In the genomic region with DNA sequence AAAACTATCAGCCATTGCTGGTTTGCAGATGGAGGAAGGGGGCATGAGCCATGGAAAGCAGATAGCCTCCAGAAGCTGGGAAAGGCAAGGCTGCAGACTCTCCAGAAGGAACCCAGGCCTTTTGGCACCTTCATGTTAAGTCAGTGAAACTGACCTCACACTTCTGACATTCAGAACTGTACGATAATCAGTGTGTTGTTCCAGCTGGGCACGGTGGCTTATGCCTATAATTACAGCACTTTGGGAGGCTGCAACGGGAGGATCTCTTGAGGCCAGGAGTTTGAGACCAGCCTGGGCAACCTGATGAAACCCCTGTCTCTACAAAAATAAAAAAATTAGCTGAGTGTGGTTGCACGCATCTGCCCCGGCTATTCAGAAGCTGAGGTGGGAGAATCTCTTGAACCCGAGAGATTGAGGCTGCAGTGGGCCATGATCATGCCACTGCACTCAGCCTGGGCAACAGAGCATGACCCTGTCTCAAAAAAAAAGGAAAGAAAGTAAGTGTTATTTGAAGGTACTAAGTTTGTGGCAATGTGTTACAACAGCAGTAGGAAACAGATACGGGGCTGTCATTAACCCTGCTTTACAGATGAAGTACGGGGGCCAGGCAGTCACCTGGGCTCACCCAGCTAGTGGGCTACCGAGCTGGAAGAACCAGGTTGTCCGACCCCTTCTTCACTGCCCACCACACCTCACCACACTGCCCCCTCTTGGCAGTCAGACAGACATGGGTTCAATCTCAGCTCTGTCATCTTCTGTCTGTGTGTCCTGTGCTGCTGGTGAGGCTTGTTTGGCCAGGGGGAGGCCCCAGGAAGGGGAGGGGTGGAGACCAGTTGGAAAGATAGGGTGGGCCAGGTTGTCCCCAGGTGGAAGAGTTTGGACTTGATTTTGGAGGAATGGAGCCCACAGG, we compare ENCODE assay signal across 14 cellular contexts. TPM values are rescaled to one million over a fixed set of nuclear protein-coding genes. Genes with fewer than 3 reads are reported as not detected.
DNase-seq lines count a peak whose midpoint lies in the region; ATAC-seq and TF ChIP-seq lines count a peak whose summit lies in the region.
"Had no signal": no experiment of that assay in that cellular context is flagged by ENCODE, and none has a peak within 500 bp of the region (broad histone marks: within the 10 kb centered on the region; RNA-seq: fewer than 3 reads in every experiment).

No MANE protein-coding gene starts in this region.

- H3K36me3 Mint-ChIP-seq in activated T-helper 1 cell treated with anti-CD3 and anti-CD28 coated beads, Interleukin-12 subunit alpha, Interleukin-12 subunit beta, Interleukin-2, Interleukin-4 antibody, amounts not matched to agents 30 ng/mL and 10 ng/mL and 1 ng/mL, durations not matched to agents 14 hours and 24 hours and 36 hours (ENCODE audit: low read depth), result no peaks in the 10 kb centered on the region

- H4K12ac ChIP-seq in trophoblast cell (ENCODE audit: low read depth, low read length), result no peak overlapping the region

- no peak overlapping the region for H2AFZ ChIP-seq in trophoblast cell (ENCODE audit: insufficient read depth, low read length, poor library complexity)

- H3K4me1 ChIP-seq in foreskin keratinocyte, result peaks cover 6% of the 10 kb centered on the region
- peaks cover 82 to 88% (median 86%) of the 10 kb centered on the region in 3 donors for H3K4me1 ChIP-seq in skeletal muscle tissue (ENCODE audit: control insufficient read depth in 3 of 3, insufficient read depth in 3 of 3, low read length in 3 of 3)
- peaks cover 88 to 100% of the 10 kb centered on the region in 2 donors for H3K4me1 ChIP-seq in gastrocnemius medialis
- H3K4me1 ChIP-seq in trophoblast cell (ENCODE audit: control insufficient read depth in 1 of 2, insufficient read depth in 2 of 2, low read length in 2 of 2), result peaks cover 30 to 31% of the 10 kb centered on the region in 2 experiments

- H3K9me3 Mint-ChIP-seq in activated T-helper 1 cell treated with anti-CD3 and anti-CD28 coated beads, Interleukin-12 subunit alpha, Interleukin-12 subunit beta, Interleukin-2, Interleukin-4 antibody, amounts not matched to agents 30 ng/mL and 10 ng/mL and 1 ng/mL, durations not matched to agents 14 hours and 24 hours and 36 hours, result no peaks in the 10 kb centered on the region
- H3K9me3 Mint-ChIP-seq: dendritic cell treated with granulocyte-macrophage colony-stimulating factor and Interleukin-4, amounts not matched to agents 40 ng/mL and 50 ng/mL, for 4 days had no signal

- H3K27ac Mint-ChIP-seq in activated T-helper 1 cell treated with anti-CD3 and anti-CD28 coated beads, Interleukin-12 subunit alpha, Interleukin-12 subunit beta, Interleukin-2, Interleukin-4 antibody, amounts not matched to agents 30 ng/mL and 10 ng/mL and 1 ng/mL, durations not matched to agents 14 hours and 24 hours and 36 hours, result peak overlapping the region; percentile 27
- H3K27ac Mint-ChIP-seq: dendritic cell treated with granulocyte-macrophage colony-stimulating factor and Interleukin-4, amounts not matched to agents 40 ng/mL and 50 ng/mL, for 4 days had no signal

- H3K4me3 Mint-ChIP-seq in activated T-helper 1 cell treated with anti-CD3 and anti-CD28 coated beads, Interleukin-12 subunit alpha, Interleukin-12 subunit beta, Interleukin-2, Interleukin-4 antibody, amounts not matched to agents 30 ng/mL and 10 ng/mL and 1 ng/mL, durations not matched to agents 14 hours and 24 hours and 36 hours, result no peak overlapping the region
- H3K4me3 Mint-ChIP-seq: dendritic cell treated with granulocyte-macrophage colony-stimulating factor and Interleukin-4, amounts not matched to agents 40 ng/mL and 50 ng/mL, for 4 days had no signal

- ATAC-seq in foreskin keratinocyte, result no peak
- ATAC-seq in gastrocnemius medialis, result no peak
- no peak for ATAC-seq in HG02642 (IDR thresholded peaks at IDR 0.05; ENCODE audit: poor library complexity, unreplicated experiment)

- H2BK120ac ChIP-seq in trophoblast cell (ENCODE audit: insufficient read depth, low read length, poor library complexity), result no peak overlapping the region

- H3K79me1 ChIP-seq in trophoblast cell (ENCODE audit: low read length), result peaks cover 18% of the 10 kb centered on the region

- no peaks in the 10 kb centered on the region for H3K27me3 Mint-ChIP-seq in activated T-helper 1 cell treated with anti-CD3 and anti-CD28 coated beads, Interleukin-12 subunit alpha, Interleukin-12 subunit beta, Interleukin-2, Interleukin-4 antibody, amounts not matched to agents 30 ng/mL and 10 ng/mL and 1 ng/mL, durations not matched to agents 14 hours and 24 hours and 36 hours (ENCODE audit: insufficient read depth)

- no peak overlapping the region for H4K8ac ChIP-seq in trophoblast cell (ENCODE audit: low read depth, low read length)

- H3K4ac ChIP-seq in trophoblast cell (ENCODE audit: low read depth, low read length), result no peak overlapping the region

- H2BK5ac ChIP-seq in trophoblast cell (ENCODE audit: low read depth, low read length, poor library complexity), result no peak overlapping the region

- no peak overlapping the region for H3K14ac ChIP-seq in trophoblast cell (ENCODE audit: low read length)

- TF ChIP-seq CTCF in GM12874 (IDR thresholded peaks at IDR 0.05; ENCODE audit: insufficient read depth, low read depth, low read length) (0 out of 2 replicates have a peak, but pooled peaks have one; percentile 18), foreskin keratinocyte (conservative IDR thresholded peaks at IDR 0.05) (peak; percentile 13), gastrocnemius medialis (IDR thresholded peaks at IDR 0.05 in 4 of 5, conservative IDR thresholded peaks at IDR 0.05 in 1 of 5) (no peak)

- no peak overlapping the region for H3K23ac ChIP-seq in trophoblast cell (ENCODE audit: low read length)

- H3K27me3 ChIP-seq in foreskin keratinocyte (no peaks in the 10 kb centered on the region), skeletal muscle tissue (ENCODE audit: control insufficient read depth in 3 of 3, insufficient read depth in 3 of 3, low read length in 3 of 3) (no peaks in the 10 kb centered on the region), gastrocnemius medialis (no peaks in the 10 kb centered on the region), trophoblast cell (ENCODE audit: insufficient read depth, low read length) (no peaks in the 10 kb centered on the region)

- in situ Hi-C loops in gastrocnemius medialis (cut with MboI; ENCODE audit: low sequenced_read_pairs in 4 of 4), result no loop called here

- H3K27ac ChIP-seq in foreskin keratinocyte, result no peak overlapping the region
- no peak overlapping the region for H3K27ac ChIP-seq in skeletal muscle tissue (ENCODE audit: low read depth, low read length)
- no peak overlapping the region for H3K27ac ChIP-seq in gastrocnemius medialis
- H3K27ac ChIP-seq in trophoblast cell (ENCODE audit: low read depth, low read length), result no peak overlapping the region
- H3K27ac ChIP-seq: C4-2B had no signal

- H3K79me2 ChIP-seq in trophoblast cell (ENCODE audit: control insufficient read depth, insufficient read depth, low read length, poor library complexity), result peaks cover 4% of the 10 kb centered on the region

- no peak for DNase-seq in activated T-helper 1 cell treated with anti-CD3 and anti-CD28 coated beads, Interleukin-12 subunit alpha, Interleukin-12 subunit beta, Interleukin-2, Interleukin-4 antibody, amounts not matched to agents 30 ng/mL and 10 ng/mL and 1 ng/mL, durations not matched to agents 14 hours and 24 hours and 36 hours (ENCODE audit: low spot score)
- no peak for DNase-seq in foreskin keratinocyte
- no peak for DNase-seq in gastrocnemius medialis
- no peak for DNase-seq in T-helper 1 cell
- no peak for DNase-seq in trophoblast cell
- DNase-seq: activated CD4-positive, alpha-beta T cell treated with anti-CD3 and anti-CD28 coated beads, Interleukin-2, amount 50 U/mL, for 4 hours; EL; NCI-H2081 treated with DMSO at 0.1 percent for 48 hours; stimulated activated CD4-positive, alpha-beta T cell treated with anti-CD3 and anti-CD28 coated beads, Interleukin-2, amount 100 ng/mL, for 24 hours had no signal

- H2BK12ac ChIP-seq in trophoblast cell (ENCODE audit: low read length), result no peak overlapping the region

- H3K36me3 ChIP-seq in skeletal muscle tissue (ENCODE audit: control insufficient read depth in 3 of 3, insufficient read depth in 3 of 3, low read length in 3 of 3) (no peaks in the 10 kb centered on the region), gastrocnemius medialis (no peaks in the 10 kb centered on the region), trophoblast cell (ENCODE audit: control insufficient read depth in 1 of 2, insufficient read depth in 2 of 2, low read length in 2 of 2) (peaks cover 0 to 2% of the 10 kb centered on the region in 2 experiments)

- intact Hi-C loops in activated T-helper 1 cell treated with anti-CD3 and anti-CD28 coated beads, Interleukin-12 subunit alpha, Interleukin-12 subunit beta, Interleukin-2, Interleukin-4 antibody, amounts not matched to agents 30 ng/mL and 10 ng/mL and 1 ng/mL, durations not matched to agents 14 hours and 24 hours and 36 hours (cut with micrococcal nuclease), result no loop called here
- intact Hi-C loops in gastrocnemius medialis (cut with DNase I; ENCODE audit: low total_unique reads), result no loop called here

- no peak overlapping the region for H3K4me2 ChIP-seq in trophoblast cell (ENCODE audit: low read length)

- no CpG with 5 or more reads among the region's 10 CpGs for WGBS in trophoblast cell (ENCODE audit: extremely low coverage, insufficient coverage, insufficient read length)

- TF ChIP-seq POLR2A in gastrocnemius medialis (IDR thresholded peaks at IDR 0.05), result no peak

- H3K9me3 ChIP-seq in skeletal muscle tissue (ENCODE audit: control insufficient read depth in 3 of 3, low read length in 3 of 3), result no peaks in the 10 kb centered on the region
- H3K9me3 ChIP-seq in gastrocnemius medialis, result no peaks in the 10 kb centered on the region
- H3K9me3 ChIP-seq in trophoblast cell (ENCODE audit: insufficient read depth, low read depth, low read length), result no peaks in the 10 kb centered on the region

- no peak overlapping the region for H3K18ac ChIP-seq in trophoblast cell (ENCODE audit: low read length)

- H3K9ac ChIP-seq in skeletal muscle tissue (ENCODE audit: low read depth in 1 of 3, low read length in 3 of 3) (peak overlapping the region in 2 of 3 donors; percentile 5 to 19), trophoblast cell (ENCODE audit: low read length) (no peak overlapping the region)

- no peak overlapping the region for H4K91ac ChIP-seq in trophoblast cell (ENCODE audit: low read depth, low read length)

- H2AK5ac ChIP-seq in trophoblast cell (ENCODE audit: low read length), result no peak overlapping the region

- no peak overlapping the region for H3K4me3 ChIP-seq in skeletal muscle tissue (ENCODE audit: low read length in 3 of 3)
- no peak overlapping the region for H3K4me3 ChIP-seq in gastrocnemius medialis
- no peak overlapping the region for H3K4me3 ChIP-seq in trophoblast cell (ENCODE audit: low read depth, low read length)

- peaks cover 6% of the 10 kb centered on the region for H3K4me1 Mint-ChIP-seq in activated T-helper 1 cell treated with anti-CD3 and anti-CD28 coated beads, Interleukin-12 subunit alpha, Interleukin-12 subunit beta, Interleukin-2, Interleukin-4 antibody, amounts not matched to agents 30 ng/mL and 10 ng/mL and 1 ng/mL, durations not matched to agents 14 hours and 24 hours and 36 hours (ENCODE audit: low read depth)

RNA-seq across cellular contexts. Expression of a gene that starts 18.3 kb away (rescaled TPM):
- 0.16 and 0.22 TPM in 2 replicates for total RNA-seq in activated T-helper 1 cell treated with anti-CD3 and anti-CD28 coated beads, Interleukin-12 subunit alpha, Interleukin-12 subunit beta, Interleukin-2, Interleukin-4 antibody, amounts not matched to agents 30 ng/mL and 10 ng/mL and 1 ng/mL, durations not matched to agents 14 hours and 24 hours and 36 hours
- total RNA-seq in foreskin keratinocyte (23.0 and 23.9 TPM in 2 replicates), skeletal muscle tissue (15.7 TPM), gastrocnemius medialis (10 to 100 TPM; 11.5 to 31.6 (median 16.3) TPM)
- polyA plus RNA-seq in foreskin keratinocyte, result 7.9 and 8.0 TPM in 2 replicates
- 12.1 and 12.5 TPM in 2 replicates for polyA plus RNA-seq in trophoblast cell (2013)

Comparison
In these comparisons a context has a peak if more than half of its experiments do, and no peak if none do; other contexts are left out.
1. CTCF ChIP-seq: peak in GM12874 (single experiment) and foreskin keratinocyte (single experiment); none in gastrocnemius medialis (0 of 5).
2. RNA of a gene that starts 18.3 kb away (total RNA-seq): 23.0 to 23.9 TPM in foreskin keratinocyte, 11.5 to 31.6 TPM in gastrocnemius medialis and 15.7 TPM in skeletal muscle tissue (single experiment); 0.16 to 0.22 TPM in activated T-helper 1 cell treated with anti-CD3 and anti-CD28 coated beads, Interleukin-12 subunit alpha, Interleukin-12 subunit beta, Interleukin-2, Interleukin-4 antibody, amounts not matched to agents 30 ng/mL and 10 ng/mL and 1 ng/mL, durations not matched to agents 14 hours and 24 hours and 36 hours; every median in the first group is over 10 times any median in the second.